In genomic region chr5:78907255-78907886, GRCh38 we compare ENCODE assay signal across 8 cellular contexts.
DNase-seq lines count a peak whose midpoint lies in the region; ATAC-seq and TF ChIP-seq lines count a peak whose summit lies in the region.

No MANE protein-coding gene starts in this region.

- in situ Hi-C loops in GM23248 (cut with MboI): no loop called here

- H4K20me1 ChIP-seq in GM23248 (ENCODE audit: insufficient read depth): no peaks in the 10 kb centered on the region

- H3K4me2 ChIP-seq in GM23248 (ENCODE audit: unreplicated experiment): peak overlapping the region; percentile 90

- DNase-seq in GM23248 (peak; percentile 92), left ventricle myocardium inferior (peak; percentile 32), stomach (no peak), HK-2 (ENCODE audit: unreplicated experiment) (no peak), RKO (ENCODE audit: low spot score) (no peak)

- no peaks in the 10 kb centered on the region for H3K9me2 ChIP-seq in GM23248 (ENCODE audit: insufficient read depth)

- peak overlapping the region; percentile 50 for H3K9ac ChIP-seq in GM23248

- no peaks in the 10 kb centered on the region for H3K9me3 ChIP-seq in GM23248 (ENCODE audit: low read depth)
- H3K9me3 ChIP-seq in left ventricle myocardium inferior (replicated peaks): no peaks in the 10 kb centered on the region
- no peaks in the 10 kb centered on the region for H3K9me3 ChIP-seq in stomach

- H3K4me3 ChIP-seq in GM23248: peak overlapping the region; percentile 68
- peak overlapping the region; percentile 50 for H3K4me3 ChIP-seq in left ventricle myocardium inferior
- H3K4me3 ChIP-seq in stomach: no peak overlapping the region

- no peak for TF ChIP-seq CTCF in left ventricle myocardium inferior (IDR thresholded peaks at IDR 0.05; ENCODE audit: borderline replicate concordance)
- TF ChIP-seq CTCF in stomach (IDR thresholded peaks at IDR 0.05): no peak

- no peaks in the 10 kb centered on the region for H3K79me2 ChIP-seq in GM23248 (ENCODE audit: insufficient read depth)

- peaks cover 40% of the 10 kb centered on the region for H3F3A ChIP-seq in GM23248 (ENCODE audit: insufficient read depth)

- TF ChIP-seq EP300 in stomach (IDR thresholded peaks at IDR 0.05): no peak

- intact Hi-C loops in left ventricle myocardium inferior (cut with micrococcal nuclease) (no loop called here), stomach (cut with DNase I; ENCODE audit: low total_unique reads) (no loop called here)

- H3K27me3 ChIP-seq in GM23248 (replicated peaks; ENCODE audit: insufficient read depth): no peaks in the 10 kb centered on the region
- no peaks in the 10 kb centered on the region for H3K27me3 ChIP-seq in left ventricle myocardium inferior (ENCODE audit: low read depth)
- no peaks in the 10 kb centered on the region for H3K27me3 ChIP-seq in stomach

- H2AFZ ChIP-seq in GM23248: peak overlapping the region; percentile 64; the same call in 1 of the 2 replicates

- ATAC-seq in SK-N-SH treated with all-trans-retinoic acid at 6 μM for 48 hours (peak; percentile 45), HG03097 (IDR thresholded peaks at IDR 0.05; ENCODE audit: low FRiP score, unreplicated experiment) (no peak), HG03025 (IDR thresholded peaks at IDR 0.05; ENCODE audit: low FRiP score, unreplicated experiment) (no peak)

- WGBS in GM23248 (ENCODE audit: low coverage in 1 of 2, low lambda C conversion rate in 2 of 2, missing lambda C conversion rate in 2 of 2), 2 experiments: 1% methylated on average over 11 of the region's 11 CpGs
- WGBS in stomach, 5 donors: 51 to 66% (median 64%) methylated on average over 11 of the region's 11 CpGs

- TF ChIP-seq POLR2A in stomach (IDR thresholded peaks at IDR 0.05): no peak

- H3K36me3 ChIP-seq in GM23248 (ENCODE audit: low read depth): no peaks in the 10 kb centered on the region
- H3K36me3 ChIP-seq in left ventricle myocardium inferior: no peaks in the 10 kb centered on the region
- no peaks in the 10 kb centered on the region for H3K36me3 ChIP-seq in stomach

- H3K27ac ChIP-seq in GM23248 (peak overlapping the region; percentile 82), left ventricle myocardium inferior (replicated peaks) (peak overlapping the region; percentile 79), stomach (peak overlapping the region; percentile 60 to 84 (median 72))

- H3K4me1 ChIP-seq in GM23248 (ENCODE audit: insufficient read depth): peaks cover 27% of the 10 kb centered on the region
- peaks cover 52% of the 10 kb centered on the region for H3K4me1 ChIP-seq in left ventricle myocardium inferior
- H3K4me1 ChIP-seq in stomach: peaks cover 16 to 49% (median 35%) of the 10 kb centered on the region in 4 donors

TF ChIP-seq in SK-N-SH treated with all-trans-retinoic acid at 6 μM for 48 hours, 23 proteins besides CTCF, POLR2A, EP300 and RAD21:
- TF ChIP-seq RARB (CRISPR knock-in tag; IDR thresholded peaks at IDR 0.05) (no peak), PATZ1 (CRISPR knock-in tag; IDR thresholded peaks at IDR 0.05; ENCODE audit: borderline replicate concordance) (peak; percentile 71; the same call in 1 of the 2 replicates)

Comparison
In these comparisons a context has a peak if more than half of its experiments do, and no peak if none do; other contexts are left out.
1. DNase-seq: peak in GM23248 (single experiment) and left ventricle myocardium inferior (single experiment); none in stomach (single experiment), HK-2 (single experiment) and RKO (single experiment).
2. H3K4me3 ChIP-seq: peak in GM23248 (single experiment) and left ventricle myocardium inferior (single experiment); none in stomach (0 of 4).
3. Peak in every context shown above with its lines, with median percentiles within 50 percentile points of each other: H3K27ac ChIP-seq.